27 cellular contexts compared by ENCODE assay signal in the genomic region with DNA sequence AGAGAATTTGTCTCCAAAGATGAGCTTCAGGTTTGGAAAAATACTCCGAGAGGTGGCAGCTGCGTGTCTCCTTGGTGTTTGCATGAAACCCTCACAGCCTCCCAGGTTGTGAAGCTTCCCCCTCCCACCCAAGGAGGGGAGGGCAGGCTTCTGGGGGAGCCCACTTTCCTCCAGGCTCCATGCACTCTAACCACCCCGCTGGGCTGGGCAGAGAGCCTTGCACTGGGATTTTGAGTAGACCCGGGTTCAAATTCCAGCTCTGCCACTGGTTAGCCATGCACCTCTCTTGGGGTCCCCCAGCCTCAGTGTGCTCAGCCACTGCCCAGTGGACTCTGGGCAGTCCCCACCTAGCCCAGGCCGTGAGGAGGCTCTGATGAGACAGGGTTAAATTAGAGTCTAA. TPM values are rescaled to one million over a fixed set of nuclear protein-coding genes. Genes with fewer than 3 reads are reported as not detected.
DNase-seq lines count a peak whose midpoint lies in the region; ATAC-seq, FAIRE-seq and TF ChIP-seq lines count a peak whose summit lies in the region.
"Had no signal": no experiment of that assay in that cellular context is flagged by ENCODE, and none has a peak within 500 bp of the region (broad histone marks: within the 10 kb centered on the region; RNA-seq: fewer than 3 reads in every experiment).

No MANE protein-coding gene starts in this region.

- peaks cover 2% of the 10 kb centered on the region; the same call in 1 of the 2 replicates for H3K23me2 ChIP-seq in H1 (ENCODE audit: low read depth, low read length)

- H3K4me3 ChIP-seq in H1 (ENCODE audit: extremely low read depth in 1 of 4, insufficient read depth in 2 of 4, low read depth in 3 of 4, low read length in 4 of 4) (no peak overlapping the region), kidney (ENCODE audit: low read length in 2 of 2) (no peak overlapping the region), neuronal stem cell (ENCODE audit: low read length in 2 of 2) (no peak overlapping the region), PC-3 (ENCODE audit: low read length) (no peak overlapping the region)
- H3K4me3 ChIP-seq: BLaER1, GM12878 had no signal

- CTCF ChIA-PET in H1 (lab: Charles Lee; ENCODE audit: partially characterized antibody) = interaction anchor here (0.6 to 1.9 kb wide), 6 partner anchors 9 to 353 kb away, joined by 3 to 9 read pairs (median 4); no protein-coding TSS in a partner anchor
- CTCF ChIA-PET in PC-3 (lab: Charles Lee) = no interaction called here

- H4K5ac ChIP-seq in H1 (ENCODE audit: insufficient read length, low read depth, low read length) = no peak overlapping the region

- H3K4me1 ChIP-seq in H1 (replicated peaks in 1 of 4; ENCODE audit: control insufficient read depth in 3 of 4, insufficient read depth in 4 of 4, low read length in 3 of 4) (peaks cover 0 to 14% (median 9%) of the 10 kb centered on the region in 4 experiments; a peak in 5 of 7 replicates), kidney (ENCODE audit: control insufficient read depth in 1 of 2, insufficient read depth in 1 of 2, low read depth in 1 of 2, low read length in 2 of 2) (no peaks in the 10 kb centered on the region), neuronal stem cell (ENCODE audit: control insufficient read depth in 2 of 2, insufficient read depth in 1 of 2, low read depth in 1 of 2, low read length in 2 of 2) (peaks cover 30 to 54% of the 10 kb centered on the region in 2 donors), PC-3 (ENCODE audit: insufficient read depth, low read length) (no peaks in the 10 kb centered on the region)

- H3K4ac ChIP-seq in H1 (replicated peaks; ENCODE audit: insufficient read length, low read depth, low read length) (no peak overlapping the region), neuronal stem cell (ENCODE audit: low read length) (no peak overlapping the region)

- H2BK20ac ChIP-seq in H1 (ENCODE audit: low read length) = no peak overlapping the region

- H3K27me3 ChIP-seq in H1 (replicated peaks in 1 of 4; ENCODE audit: control insufficient read depth in 3 of 4, extremely low read depth in 1 of 4, insufficient read depth in 3 of 4, low read length in 3 of 4) = peaks cover 18 to 31% (median 28%) of the 10 kb centered on the region in 4 experiments
- peaks cover 0 to 64% (median 0%) of the 10 kb centered on the region in 3 experiments for H3K27me3 ChIP-seq in neuronal stem cell (ENCODE audit: control insufficient read depth in 3 of 3, insufficient read depth in 3 of 3, low read depth in 1 of 3, low read length in 3 of 3)
- H3K27me3 ChIP-seq in PC-3 (ENCODE audit: low read length) = peaks cover 55% of the 10 kb centered on the region

- no TSS peak for BruUV-seq in PC-3 (replicated peaks; lab: Mats Ljungman, UMichigan)

- H3K27ac ChIP-seq in H1 (ENCODE audit: low read depth, low read length) (no peak overlapping the region), kidney (ENCODE audit: low read depth in 2 of 2, low read length in 2 of 2) (no peak overlapping the region), neuronal stem cell (replicated peaks; ENCODE audit: low read length) (no peak overlapping the region), PC-3 (ENCODE audit: low read length) (no peak overlapping the region)
- H3K27ac ChIP-seq: BLaER1 had no signal

- no peak overlapping the region for H2BK15ac ChIP-seq in H1 (ENCODE audit: low read length)
- no peak overlapping the region for H2BK15ac ChIP-seq in neuronal stem cell (ENCODE audit: low read length)

- 0 out of 2 replicates have a peak overlapping the region, but pooled peaks have one; percentile 19 for H3K18ac ChIP-seq in H1 (ENCODE audit: extremely low read depth, low read length)
- H3K18ac ChIP-seq in neuronal stem cell (ENCODE audit: low read length) = peak overlapping the region; percentile 68

- H3K9ac ChIP-seq in H1 (replicated peaks in 1 of 4; ENCODE audit: extremely low read depth in 1 of 4, low read depth in 3 of 4, low read length in 3 of 4) (no peak overlapping the region), kidney (ENCODE audit: low read length in 2 of 2) (no peak overlapping the region), neuronal stem cell (ENCODE audit: low read depth, low read length, poor library complexity) (no peak overlapping the region), PC-3 (ENCODE audit: low read length) (no peak overlapping the region)
- H3K9ac ChIP-seq: BLaER1 had no signal

- H3K9me2 ChIP-seq in PC-3 (replicated peaks; ENCODE audit: low read length) = no peaks in the 10 kb centered on the region

- H4K91ac ChIP-seq in H1 (replicated peaks; ENCODE audit: insufficient read length, low read length) = no peak overlapping the region
- H4K91ac ChIP-seq in neuronal stem cell (ENCODE audit: low read depth, low read length, poor library complexity) = no peak overlapping the region

- intact Hi-C loops in kidney (cut with DNase I) = no loop called here
- intact Hi-C loops in PC-3 (cut with micrococcal nuclease) = no loop called here

- H3K79me2 ChIP-seq in H1 (ENCODE audit: control insufficient read depth in 1 of 2, insufficient read depth in 2 of 2, low read length in 2 of 2) = no peaks in the 10 kb centered on the region
- no peaks in the 10 kb centered on the region for H3K79me2 ChIP-seq in PC-3 (ENCODE audit: low read length)

- H4K20me1 ChIP-seq in H1 (replicated peaks in 1 of 2; ENCODE audit: control insufficient read depth in 1 of 2, insufficient read depth in 2 of 2, low read length in 2 of 2) = peaks cover 0 to under 1% of the 10 kb centered on the region in 2 experiments
- no peaks in the 10 kb centered on the region for H4K20me1 ChIP-seq in PC-3 (ENCODE audit: low read length)
- H4K20me1 ChIP-seq: BLaER1 had no signal

- POLR2A ChIA-PET in H1 (lab: Charles Lee; ENCODE audit: partially characterized antibody) = no interaction called here
- POLR2A ChIA-PET in PC-3 (lab: Charles Lee; ENCODE audit: unreplicated experiment) = no interaction called here

- H2BK120ac ChIP-seq in H1 (replicated peaks; ENCODE audit: low read depth, low read length) = no peak overlapping the region
- no peak overlapping the region for H2BK120ac ChIP-seq in neuronal stem cell (ENCODE audit: low read depth, low read length)

- H3K9me3 ChIP-seq in H1 (ENCODE audit: insufficient read depth in 2 of 2, low read depth in 1 of 2, low read length in 1 of 2) = peaks cover 0 to 5% of the 10 kb centered on the region in 2 experiments; a peak in 1 of 4 replicates
- no peaks in the 10 kb centered on the region for H3K9me3 ChIP-seq in kidney (ENCODE audit: control insufficient read depth in 1 of 2, low read length in 2 of 2)
- H3K9me3 ChIP-seq in neuronal stem cell (replicated peaks in 1 of 2; ENCODE audit: control insufficient read depth in 2 of 2, insufficient read depth in 1 of 2, low read depth in 1 of 2, low read length in 2 of 2) = no peaks in the 10 kb centered on the region
- H3K9me3 ChIP-seq in PC-3 (ENCODE audit: low read length) = no peaks in the 10 kb centered on the region
- H3K9me3 ChIP-seq: BE2C had no signal

- ATAC-seq in PC-3 (no peak), HG03280 (IDR thresholded peaks at IDR 0.05; ENCODE audit: unreplicated experiment) (no peak)
- ATAC-seq: GM12878 had no signal

- TF ChIP-seq POLR2A in H1 (IDR thresholded peaks at IDR 0.05; ENCODE audit: control extremely low read depth in 1 of 2, low read depth in 2 of 2, low read length in 2 of 2) = no peak

- no peaks in the 10 kb centered on the region for H3F3A ChIP-seq in PC-3 (ENCODE audit: low read length, unreplicated experiment)

- WGBS in H1 (ENCODE audit: extremely low coverage in 1 of 2, insufficient coverage in 1 of 2, insufficient read length in 1 of 2, insufficient replicate concordance in 2 of 2, low coverage in 1 of 2, low lambda C conversion rate in 2 of 2, missing lambda C conversion rate in 1 of 2), 2 experiments = 86% methylated on average over 4 of the region's 5 CpGs; no CpG with 5 or more reads in 1 of the 2 experiments
- no CpG with 5 or more reads among the region's 5 CpGs for WGBS in neuronal stem cell (ENCODE audit: extremely low coverage in 2 of 2, insufficient read length in 2 of 2, insufficient replicate concordance in 1 of 2), 2 donors

- no peak overlapping the region for H2BK12ac ChIP-seq in H1 (ENCODE audit: low read depth, low read length)
- no peak overlapping the region for H2BK12ac ChIP-seq in neuronal stem cell (ENCODE audit: low read length)

- no peak for TF ChIP-seq CTCF in H1 (IDR thresholded peaks at IDR 0.05; ENCODE audit: control extremely low read depth in 1 of 3, insufficient read depth in 1 of 3, low read depth in 1 of 3, low read length in 3 of 3)
- no peak for TF ChIP-seq CTCF in kidney (IDR thresholded peaks at IDR 0.05; ENCODE audit: borderline replicate concordance, extremely low read depth, insufficient read depth)
- TF ChIP-seq CTCF in PC-3 (conservative IDR thresholded peaks at IDR 0.05; ENCODE audit: low read depth, low read length) = no peak

- H3K4me2 ChIP-seq in H1 (ENCODE audit: insufficient read depth in 1 of 2, low read depth in 2 of 2, low read length in 2 of 2) (no peak overlapping the region), neuronal stem cell (ENCODE audit: insufficient read depth, low read length, poor library complexity, severe bottlenecking) (no peak overlapping the region), PC-3 (ENCODE audit: low read length) (no peak overlapping the region)
- H3K4me2 ChIP-seq: BLaER1 had no signal

- H4K8ac ChIP-seq in H1 (ENCODE audit: extremely low read depth, insufficient read depth, low read length) (no peak overlapping the region; the same call in 1 of the 2 replicates), neuronal stem cell (ENCODE audit: low read depth, low read length) (no peak overlapping the region)

- H3K79me1 ChIP-seq in H1 (ENCODE audit: low read depth, low read length) (no peaks in the 10 kb centered on the region), neuronal stem cell (ENCODE audit: low read depth, low read length) (peaks cover 2% of the 10 kb centered on the region)

- H2AK5ac ChIP-seq in H1 (ENCODE audit: low read depth, low read length) (no peak overlapping the region), neuronal stem cell (ENCODE audit: low read depth, low read length) (peak overlapping the region; percentile 96)

- H3K23ac ChIP-seq in H1 (ENCODE audit: insufficient read length) = no peak overlapping the region
- no peak overlapping the region for H3K23ac ChIP-seq in neuronal stem cell (ENCODE audit: low read depth, low read length, poor library complexity)

- FAIRE-seq in H1 (lab: Jason Lieb, UNC) (no peak), kidney (lab: Jason Lieb, UNC) (no peak)
- FAIRE-seq: A204.1, GM12878, GM12892, GM18507, GM19239 had no signal

- no peak overlapping the region for H3K56ac ChIP-seq in H1 (replicated peaks; ENCODE audit: insufficient read length, low read depth, low read length)

- no peak for TF ChIP-seq EP300 in H1 (IDR thresholded peaks at IDR 0.05; ENCODE audit: borderline replicate concordance in 1 of 2, low read depth in 2 of 2, low read length in 2 of 2)

- H3K36me3 ChIP-seq in H1 (ENCODE audit: control insufficient read depth in 2 of 4, insufficient read depth in 4 of 4, low read length in 3 of 4) (peaks cover 0 to 3% (median 0%) of the 10 kb centered on the region in 4 experiments; a peak in 1 of 8 replicates), kidney (ENCODE audit: control insufficient read depth in 1 of 2, insufficient read depth in 2 of 2, low read length in 2 of 2) (no peaks in the 10 kb centered on the region), neuronal stem cell (replicated peaks in 1 of 2; ENCODE audit: control insufficient read depth in 2 of 2, insufficient read depth in 2 of 2, low read length in 2 of 2) (peaks cover 0 to 2% of the 10 kb centered on the region in 2 donors), PC-3 (ENCODE audit: low read depth, low read length) (no peaks in the 10 kb centered on the region)
- H3K36me3 ChIP-seq: BE2C, BLaER1 had no signal

- H3K14ac ChIP-seq in H1 (ENCODE audit: insufficient read length) (no peak overlapping the region), neuronal stem cell (ENCODE audit: low read length) (no peak overlapping the region)

- H2AFZ ChIP-seq in H1 (ENCODE audit: low read length) (no peak overlapping the region), neuronal stem cell (ENCODE audit: low read length) (no peak overlapping the region), PC-3 (ENCODE audit: low read length) (no peak overlapping the region)

- no peak for TF ChIP-seq RAD21 in H1 (IDR thresholded peaks at IDR 0.05 in 1 of 2, conservative IDR thresholded peaks at IDR 0.05 in 1 of 2; ENCODE audit: low read depth in 2 of 2, low read length in 2 of 2)

- no peak overlapping the region for H2BK5ac ChIP-seq in H1 (ENCODE audit: low read depth, low read length)
- peak overlapping the region; percentile 85 for H2BK5ac ChIP-seq in neuronal stem cell (ENCODE audit: low read length)

- no peak for DNase-seq in H1 (ENCODE audit: low read depth in 1 of 2, low spot score in 2 of 2)
- peak; percentile 35 for DNase-seq in kidney
- DNase-seq in neuronal stem cell (ENCODE audit: low spot score) = no peak
- DNase-seq in PC-3 = no peak
- DNase-seq: 8988T; ACHN; BE2C; C1 segment of cervical spinal cord; CD4-positive, alpha-beta memory T cell; CD4-positive, CD25-positive, alpha-beta regulatory T cell; CD8-positive, alpha-beta memory T cell; COR-L47; DMS 273 treated with DMSO at 0.1 percent for 48 hours; DMS153; DMS53; DND-41; EL; GDM1 had no signal

RNA-seq across cellular contexts. Expression of a gene that starts 4.3 kb away (rescaled TPM):
- 0.42 and 1.3 TPM in 2 replicates for total RNA-seq in H1 (2021; fragmentation: NEBNext Ultra II Directional; extraction: Animal tissue kit (Norgen Biotek cat#: 25700))
- polyA plus RNA-seq in H1 (2011; rRNA removed) (2.4 and 7.1 TPM in 2 replicates), kidney (ENCODE audit: insufficient read depth, low read depth, low replicate concordance) (0.17 TPM)
- 2.2 TPM for polyA plus RNA-seq in H1 (2011; cell fraction: cytosol; rRNA removed)
- polyA plus RNA-seq in H1 (2011; cell fraction: nucleus; rRNA removed) = 5.4 TPM
- 2.2 to 3.6 TPM (median 3.3 TPM) in 4 replicates for polyA plus RNA-seq in H1 (2012, experiment 1 of 2)
- polyA plus RNA-seq in H1 (2012, experiment 2 of 2) = 3.7 TPM
- polyA plus RNA-seq in H1 (2013, experiment 1 of 2) = 0.93 TPM
- polyA plus RNA-seq in H1 (2013, experiment 2 of 2) = 0.98 TPM
- 0.51 and 1.1 TPM in 2 replicates for polyA minus RNA-seq in H1 (2011; rRNA and poly(A)+ RNA removed)
- polyA minus RNA-seq in H1 (2011; cell fraction: cytosol; rRNA and poly(A)+ RNA removed) = 2.1 TPM
- polyA minus RNA-seq in H1 (2011; cell fraction: nucleus; rRNA and poly(A)+ RNA removed) = 0.80 TPM
- total RNA-seq in kidney (not detected), PC-3 (2014; rRNA removed) (not detected in 2 replicates)
- 6,496 TPM for polyA plus RNA-seq in neuronal stem cell (2013, experiment 1 of 2)
- polyA plus RNA-seq in neuronal stem cell (2013, experiment 2 of 2) = 6,408 TPM
- total RNA-seq: A673; CD4-positive, alpha-beta memory T cell; CD4-positive, CD25-positive, alpha-beta regulatory T cell; CD8-positive, alpha-beta memory T cell had no signal
- polyA plus RNA-seq: CD14-positive monocyte; CD4-positive, alpha-beta memory T cell; CD4-positive, CD25-positive, alpha-beta regulatory T cell; CD8-positive, alpha-beta memory T cell; GM12878 had no signal
